18 cellular contexts compared by ENCODE assay signal in genomic region chr1:236753964-236754363, GRCh38.
"Had no signal": no experiment of that assay in that cellular context is flagged by ENCODE, and none has a peak within 500 bp of the region (broad histone marks: within the 10 kb centered on the region; RNA-seq: fewer than 3 reads in every experiment).

No MANE protein-coding gene starts in this region.

- H3K4me3 ChIP-seq: hepatocyte, neural progenitor cell, thyroid gland had no signal

- H3K4me3 Mint-ChIP-seq: activated B cell treated with CpG ODN at 0.5 μM for 24 hours; activated CD4-positive, alpha-beta memory T cell treated with anti-CD3 and anti-CD28 coated beads, Interleukin-2, amount 10 ng/mL, durations not matched to agents 7 days and 5 days; activated naive CD8-positive, alpha-beta T cell treated with anti-CD3 and anti-CD28 coated beads, Interleukin-2, amount 10 ng/mL, durations not matched to agents 7 days and 5 days; activated T-helper 17 cell treated with anti-CD3 and anti-CD28 coated beads, Interleukin-2, amount 50 U/mL, for 72 hours; brain; naive thymus-derived CD4-positive, alpha-beta T cell; neural progenitor cell; T-cell had no signal

- H3K27ac Mint-ChIP-seq: activated B cell treated with CpG ODN at 0.5 μM for 24 hours; activated CD4-positive, alpha-beta memory T cell treated with anti-CD3 and anti-CD28 coated beads, Interleukin-2, amount 10 ng/mL, durations not matched to agents 7 days and 5 days; activated naive CD8-positive, alpha-beta T cell treated with anti-CD3 and anti-CD28 coated beads, Interleukin-2, amount 10 ng/mL, durations not matched to agents 7 days and 5 days; activated T-helper 17 cell treated with anti-CD3 and anti-CD28 coated beads, Interleukin-2, amount 50 U/mL, for 72 hours; brain; neural progenitor cell; T-cell had no signal

- H3K4me1 Mint-ChIP-seq: activated B cell treated with CpG ODN at 0.5 μM for 24 hours; activated CD4-positive, alpha-beta memory T cell treated with anti-CD3 and anti-CD28 coated beads, Interleukin-2, amount 10 ng/mL, durations not matched to agents 7 days and 5 days; activated naive CD8-positive, alpha-beta T cell treated with anti-CD3 and anti-CD28 coated beads, Interleukin-2, amount 10 ng/mL, durations not matched to agents 7 days and 5 days; activated T-helper 17 cell treated with anti-CD3 and anti-CD28 coated beads, Interleukin-2, amount 50 U/mL, for 72 hours; brain; naive thymus-derived CD4-positive, alpha-beta T cell; neural progenitor cell; T-cell had no signal

- H3K27ac ChIP-seq: hepatocyte, neural progenitor cell, thyroid gland had no signal

- H3K4me2 ChIP-seq: hepatocyte, neural progenitor cell had no signal

- H3K9me3 Mint-ChIP-seq: activated B cell treated with CpG ODN at 0.5 μM for 24 hours; activated CD4-positive, alpha-beta memory T cell treated with anti-CD3 and anti-CD28 coated beads, Interleukin-2, amount 10 ng/mL, durations not matched to agents 7 days and 5 days; activated naive CD8-positive, alpha-beta T cell treated with anti-CD3 and anti-CD28 coated beads, Interleukin-2, amount 10 ng/mL, durations not matched to agents 7 days and 5 days; activated T-helper 17 cell treated with anti-CD3 and anti-CD28 coated beads, Interleukin-2, amount 50 U/mL, for 72 hours; brain; naive thymus-derived CD4-positive, alpha-beta T cell; neural progenitor cell; T-cell had no signal

- H3K36me3 ChIP-seq: neural progenitor cell, thyroid gland had no signal

- DNase-seq: activated B cell treated with CpG ODN at 0.5 μM for 24 hours; activated CD4-positive, alpha-beta memory T cell treated with anti-CD3 and anti-CD28 coated beads, Interleukin-2, amount 10 ng/mL, durations not matched to agents 7 days and 5 days; activated CD4-positive, alpha-beta T cell treated with anti-CD3 and anti-CD28 coated beads for 4 hours; activated naive CD4-positive, alpha-beta T cell; activated naive CD8-positive, alpha-beta T cell treated with anti-CD3 and anti-CD28 coated beads, Interleukin-2, amount 10 ng/mL, durations not matched to agents 7 days and 5 days; activated T-cell treated with anti-CD3 and anti-CD28 coated beads, Interleukin-2, amount 50 U/mL, for 1 hour; effector memory CD4-positive, alpha-beta T cell; naive thymus-derived CD4-positive, alpha-beta T cell; stimulated activated CD4-positive, alpha-beta T cell treated with anti-CD3 and anti-CD28 coated beads, Interleukin-12 subunit alpha, Interleukin-12 subunit beta, amount 100 ng/mL, for 4 hours; stimulated activated CD4-positive, alpha-beta T cell treated with anti-CD3 and anti-CD28 coated beads, Interleukin-1b, Interleukin-23, amount 100 ng/mL, for 48 hours; stimulated activated CD8-positive, alpha-beta memory T cell treated with anti-CD3 and anti-CD28 coated beads, Interleukin-4, amount 100 ng/mL, for 48 hours; stimulated activated naive CD4-positive, alpha-beta T cell; T-cell; thyroid gland had no signal

- H3K9me3 ChIP-seq: thyroid gland had no signal

- H3K9ac ChIP-seq: neural progenitor cell had no signal

- H3K27me3 ChIP-seq: hepatocyte, neural progenitor cell, thyroid gland had no signal

- H3K4me1 ChIP-seq: neural progenitor cell, thyroid gland had no signal

- H2AFZ ChIP-seq: hepatocyte, neural progenitor cell had no signal

- H3K27me3 Mint-ChIP-seq: activated B cell treated with CpG ODN at 0.5 μM for 24 hours, brain had no signal

- H3K36me3 Mint-ChIP-seq: activated naive CD8-positive, alpha-beta T cell treated with anti-CD3 and anti-CD28 coated beads, Interleukin-2, amount 10 ng/mL, durations not matched to agents 7 days and 5 days; naive thymus-derived CD4-positive, alpha-beta T cell; neural progenitor cell; T-cell had no signal
